16 cellular contexts compared by ENCODE assay signal in genomic region chr12:56282581-56282980, GRCh38.
"Had no signal": no experiment of that assay in that cellular context is flagged by ENCODE, and none has a peak within 500 bp of the region (broad histone marks: within the 10 kb centered on the region; RNA-seq: fewer than 3 reads in every experiment).

No MANE protein-coding gene starts in this region.

- H3K4me3 Mint-ChIP-seq: dendritic cell treated with granulocyte-macrophage colony-stimulating factor and Interleukin-4, amounts not matched to agents 40 ng/mL and 50 ng/mL, for 4 days; immature natural killer cell; natural killer cell; T-helper 2 cell treated with Interferon-gamma antibody and Interleukin-4, amounts not matched to agents 5 μg/mL and 100 μg/mL, for 36 hours had no signal

- ATAC-seq: natural killer cell, pancreas, sciatic nerve had no signal

- DNase-seq: activated CD4-positive, alpha-beta T cell treated with anti-CD3 and anti-CD28 coated beads, Interleukin-2, amount 50 U/mL, for 1 hour; activated naive CD4-positive, alpha-beta T cell; adrenal gland; effector CD8-positive, alpha-beta T cell; immature natural killer cell; mesendoderm; natural killer cell; pancreas; stimulated activated CD4-positive, alpha-beta T cell treated with anti-CD3 and anti-CD28 coated beads, Interleukin-4, amount 100 ng/mL, for 4 hours; stimulated activated naive CD4-positive, alpha-beta T cell treated with Interleukin-2 at 50 U/mL for 16 hours; substantia nigra; tibial artery had no signal

- H3K9me3 ChIP-seq: adrenal gland, neutrophil, pancreas, tibial artery had no signal

- H3K9me3 Mint-ChIP-seq: dendritic cell treated with granulocyte-macrophage colony-stimulating factor and Interleukin-4, amounts not matched to agents 40 ng/mL and 50 ng/mL, for 4 days; immature natural killer cell; natural killer cell; T-helper 2 cell treated with Interferon-gamma antibody and Interleukin-4, amounts not matched to agents 5 μg/mL and 100 μg/mL, for 36 hours had no signal

- H3K27me3 Mint-ChIP-seq: dendritic cell treated with granulocyte-macrophage colony-stimulating factor and Interleukin-4, amounts not matched to agents 40 ng/mL and 50 ng/mL, for 4 days had no signal

- H3K27ac Mint-ChIP-seq: dendritic cell treated with granulocyte-macrophage colony-stimulating factor and Interleukin-4, amounts not matched to agents 40 ng/mL and 50 ng/mL, for 4 days; T-helper 2 cell treated with Interferon-gamma antibody and Interleukin-4, amounts not matched to agents 5 μg/mL and 100 μg/mL, for 36 hours had no signal
